Comparison of ENCODE assay signal across 8 cellular contexts in genomic region chr1:198167436-198167934, GRCh38. TPM values are rescaled to one million over a fixed set of nuclear protein-coding genes. Genes with fewer than 3 reads are reported as not detected.
DNase-seq lines count a peak whose midpoint lies in the region; ATAC-seq, FAIRE-seq and TF ChIP-seq lines count a peak whose summit lies in the region.

No MANE protein-coding gene starts in this region.

- intact Hi-C loops in MCF 10A (cut with micrococcal nuclease) (no loop called here), breast epithelium (cut with DNase I; ENCODE audit: low total_unique reads) (no loop called here), heart left ventricle (cut with DNase I) (loop anchor here in 2 of 10 donors (5.0 to 10.0 kb wide), 2 partner anchors 97 to 100 kb away; no protein-coding TSS in a partner anchor), kidney (cut with DNase I) (loop anchor here (10.0 kb wide), 1 partner anchor 87 kb away; no protein-coding TSS in a partner anchor)

- DNase-seq in MCF 10A (ENCODE audit: unreplicated experiment): peak; percentile 78
- no peak for DNase-seq in breast epithelium (ENCODE audit: low spot score in 2 of 2)
- no peak for DNase-seq in T-helper 17 cell
- peak in 2 of 5 donors; percentile 23 to 38 for DNase-seq in heart left ventricle
- DNase-seq in kidney: no peak
- DNase-seq in WERI-Rb-1: no peak
- no peak for DNase-seq in SHP77 treated with DMSO at 0.1 percent for 48 hours (lab: John Stamatoyannopoulos, UW)

- H3K9ac ChIP-seq in kidney (ENCODE audit: low read length in 2 of 2): no peak overlapping the region

- peaks cover 0 to 9% of the 10 kb centered on the region in 2 donors for H3K4me1 ChIP-seq in breast epithelium
- peaks cover 12 to 97% (median 78%) of the 10 kb centered on the region in 12 donors for H3K4me1 ChIP-seq in heart left ventricle
- peaks cover 23 to 36% of the 10 kb centered on the region in 2 donors for H3K4me1 ChIP-seq in kidney (ENCODE audit: control insufficient read depth in 1 of 2, insufficient read depth in 1 of 2, low read depth in 1 of 2, low read length in 2 of 2)

- H3K27ac ChIP-seq in breast epithelium (no peak overlapping the region), heart left ventricle (peak overlapping the region; percentile 6 to 78 (median 62)), kidney (ENCODE audit: low read depth in 2 of 2, low read length in 2 of 2) (no peak overlapping the region), WERI-Rb-1 (no peak overlapping the region)

- TF ChIP-seq POLR2A in breast epithelium (IDR thresholded peaks at IDR 0.05): no peak
- no peak for TF ChIP-seq POLR2A in heart left ventricle (IDR thresholded peaks at IDR 0.05)

- BruUV-seq in MCF 10A (replicated peaks; lab: Mats Ljungman, UMichigan): no TSS peak

- POLR2A ChIA-PET in MCF 10A (lab: Yijun Ruan, JAX): interaction anchor here (0.5 to 12.6 kb wide), 15 partner anchors 9 to 492 kb away, joined by 3 to 159 read pairs (median 4); partner anchors contain the start of gene NEK7

- H3K27me3 ChIP-seq in breast epithelium: no peaks in the 10 kb centered on the region
- no peaks in the 10 kb centered on the region for H3K27me3 ChIP-seq in heart left ventricle
- no peaks in the 10 kb centered on the region for H3K27me3 ChIP-seq in WERI-Rb-1 (ENCODE audit: insufficient read depth, low read depth, severe bottlenecking)

- H3K4me3 Mint-ChIP-seq in MCF 10A (ENCODE audit: unreplicated experiment): peak overlapping the region; percentile 5
- H3K4me3 Mint-ChIP-seq in T-helper 17 cell: peak overlapping the region; percentile 75

- H3K4me3 ChIP-seq in breast epithelium: no peak overlapping the region
- H3K4me3 ChIP-seq in heart left ventricle: no peak overlapping the region
- no peak overlapping the region for H3K4me3 ChIP-seq in kidney (ENCODE audit: low read length in 2 of 2)
- H3K4me3 ChIP-seq in WERI-Rb-1 (ENCODE audit: low read depth, low read length): no peak overlapping the region

- no peaks in the 10 kb centered on the region for H3K9me3 Mint-ChIP-seq in MCF 10A (ENCODE audit: unreplicated experiment)

- H3K36me3 ChIP-seq in breast epithelium (no peaks in the 10 kb centered on the region), heart left ventricle (no peaks in the 10 kb centered on the region), kidney (ENCODE audit: control insufficient read depth in 1 of 2, insufficient read depth in 2 of 2, low read length in 2 of 2) (no peaks in the 10 kb centered on the region), WERI-Rb-1 (no peaks in the 10 kb centered on the region)

- ATAC-seq in HG03025 (IDR thresholded peaks at IDR 0.05; ENCODE audit: low FRiP score, unreplicated experiment): peak; percentile 74
- peak; percentile 56 for ATAC-seq in T-helper 17 cell
- peak; percentile 48 to 86 (median 72) for ATAC-seq in heart left ventricle

- H3K9me3 ChIP-seq in breast epithelium (no peaks in the 10 kb centered on the region), T-helper 17 cell (ENCODE audit: control insufficient read depth, low read length, poor library complexity, severe bottlenecking) (no peaks in the 10 kb centered on the region), heart left ventricle (no peaks in the 10 kb centered on the region), kidney (ENCODE audit: control insufficient read depth in 1 of 2, low read length in 2 of 2) (no peaks in the 10 kb centered on the region), WERI-Rb-1 (ENCODE audit: severe bottlenecking) (no peaks in the 10 kb centered on the region)

- H3K36me3 Mint-ChIP-seq in MCF 10A (ENCODE audit: insufficient read depth, unreplicated experiment) (peaks cover 13% of the 10 kb centered on the region), T-helper 17 cell (ENCODE audit: low read depth) (no peaks in the 10 kb centered on the region)

- H3K4me1 Mint-ChIP-seq in MCF 10A (ENCODE audit: insufficient read depth, unreplicated experiment) (peaks cover 42% of the 10 kb centered on the region), T-helper 17 cell (peaks cover 54% of the 10 kb centered on the region)

- H3K27ac Mint-ChIP-seq in MCF 10A (ENCODE audit: low read depth, unreplicated experiment) (peak overlapping the region; percentile 63), T-helper 17 cell (peak overlapping the region; percentile 98)

- no peak for TF ChIP-seq CTCF in MCF 10A (IDR thresholded peaks at IDR 0.05; ENCODE audit: unreplicated experiment)
- no peak for TF ChIP-seq CTCF in breast epithelium (IDR thresholded peaks at IDR 0.05)
- TF ChIP-seq CTCF in heart left ventricle (IDR thresholded peaks at IDR 0.05): no peak
- TF ChIP-seq CTCF in kidney (IDR thresholded peaks at IDR 0.05; ENCODE audit: borderline replicate concordance, extremely low read depth, insufficient read depth): no peak
- no peak for TF ChIP-seq CTCF in WERI-Rb-1 (IDR thresholded peaks at IDR 0.05; ENCODE audit: low read depth, low read length)

- WGBS in heart left ventricle, 4 donors: 15 to 25% (median 19%) methylated on average over 3 of the region's 3 CpGs

- CTCF ChIA-PET in MCF 10A (lab: Yijun Ruan, JAX): interaction anchor here (0.6 to 2.6 kb wide), 6 partner anchors 9 to 502 kb away, joined by 3 to 11 read pairs (median 4); no protein-coding TSS in a partner anchor

- H3K27me3 Mint-ChIP-seq in MCF 10A (ENCODE audit: insufficient read depth, unreplicated experiment) (no peaks in the 10 kb centered on the region), T-helper 17 cell (no peaks in the 10 kb centered on the region)

- no peak for FAIRE-seq in kidney (lab: Jason Lieb, UNC)

RNA-seq across cellular contexts. Expression of gene NEK7, which starts 10.7 kb away (rescaled TPM):
- total RNA-seq in MCF 10A (2022): 51.1 and 54.4 TPM in 2 replicates
- 100 to 1,000 TPM in 2 of 3 donors, 10 to 100 TPM in 1; 82.3 to 187 (median 105) TPM for total RNA-seq in breast epithelium
- 10 to 100 TPM; 42.1 to 50.4 TPM for total RNA-seq in T-helper 17 cell
- total RNA-seq in heart left ventricle: 100 to 1,000 TPM; 179 to 499 (median 286) TPM
- 100 to 1,000 TPM in 1 of 2 donors, 10 to 100 TPM in 1; 57.5 to 235 TPM for polyA plus RNA-seq in heart left ventricle
- total RNA-seq in kidney: 65.5 TPM
- 17.3 TPM for polyA plus RNA-seq in kidney (ENCODE audit: insufficient read depth, low read depth, low replicate concordance)

Comparison
In these comparisons a context has a peak if more than half of its experiments do, and no peak if none do; other contexts are left out.
1. H3K27ac ChIP-seq: peak in heart left ventricle (12 of 12); none in breast epithelium (0 of 2), kidney (0 of 2) and WERI-Rb-1 (single experiment).
2. Peak in every context shown above with its lines, with median percentiles within 50 percentile points of each other: ATAC-seq.